In the genomic region with DNA sequence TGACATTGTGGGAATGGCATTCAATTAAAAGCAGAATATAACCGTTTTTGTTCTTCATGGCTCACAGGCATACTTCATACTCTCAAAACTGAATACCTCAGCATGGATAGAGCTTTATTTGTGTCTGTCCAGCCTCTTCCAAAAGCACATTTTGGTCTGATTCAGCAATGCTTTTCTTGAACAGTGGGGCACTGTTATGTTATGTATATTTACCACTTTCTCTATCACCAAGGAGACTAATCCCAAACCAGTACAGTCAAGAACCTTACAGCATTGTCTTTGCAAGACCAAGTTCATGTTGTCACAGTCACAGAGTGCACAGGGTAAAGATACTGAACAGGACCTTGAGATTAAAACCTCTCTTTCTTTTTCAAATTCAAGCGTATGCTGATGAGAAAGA, we compare ENCODE assay signal across 18 cellular contexts.
A peak's percentile ranks its signal among the peaks of the same experiment; 100 is the strongest.
DNase-seq lines count a peak whose midpoint lies in the region; ATAC-seq and TF ChIP-seq lines count a peak whose summit lies in the region.
"Had no signal": no experiment of that assay in that cellular context is flagged by ENCODE, and none has a peak within 500 bp of the region (broad histone marks: within the 10 kb centered on the region; RNA-seq: fewer than 3 reads in every experiment).

No MANE protein-coding gene starts in this region.

- peak overlapping the region; percentile 31 for H3K27ac Mint-ChIP-seq in osteocyte (ENCODE audit: unreplicated experiment)
- H3K27ac Mint-ChIP-seq: CD8-positive, alpha-beta T cell had no signal

- ATAC-seq in GM19035 (IDR thresholded peaks at IDR 0.05; ENCODE audit: unreplicated experiment), result no peak
- ATAC-seq: CD8-positive, alpha-beta T cell; HCT116; Panc1 had no signal

- H3K27me3 ChIP-seq in A673 (replicated peaks; ENCODE audit: insufficient read depth, low read depth, low read length, poor library complexity) (no peaks in the 10 kb centered on the region), HAP-1 (ENCODE audit: low read depth) (no peaks in the 10 kb centered on the region)
- H3K27me3 ChIP-seq: BE2C had no signal

- no peak overlapping the region for H3K27ac ChIP-seq in A673 (ENCODE audit: low read depth, low read length, poor library complexity, severe bottlenecking)
- H3K27ac ChIP-seq: GM23248 had no signal

- POLR2A ChIA-PET in A673 (lab: Charles Lee; ENCODE audit: low non-redundant PET), result no interaction called here

- peaks cover 18% of the 10 kb centered on the region for H3K36me3 Mint-ChIP-seq in osteocyte (ENCODE audit: unreplicated experiment)

- CTCF ChIA-PET in A673 (lab: Charles Lee), result no interaction called here

- peaks cover 3% of the 10 kb centered on the region for H3K4me1 Mint-ChIP-seq in osteocyte (ENCODE audit: unreplicated experiment)

- in situ Hi-C loops in HAP-1 (cut with MboI; ENCODE audit: low sequenced_read_pairs), result no loop called here

- H3K9me3 ChIP-seq in A673 (ENCODE audit: low read depth, low read length, poor library complexity, severe bottlenecking), result no peaks in the 10 kb centered on the region
- no peaks in the 10 kb centered on the region for H3K9me3 ChIP-seq in HAP-1
- H3K9me3 ChIP-seq: BE2C, SK-N-SH had no signal

- H3K9me3 Mint-ChIP-seq in osteocyte (ENCODE audit: unreplicated experiment), result no peaks in the 10 kb centered on the region
- H3K9me3 Mint-ChIP-seq: CD8-positive, alpha-beta T cell had no signal

- H3K4me1 ChIP-seq in A673 (ENCODE audit: insufficient read depth, low read length, poor library complexity, severe bottlenecking), result no peaks in the 10 kb centered on the region
- no peaks in the 10 kb centered on the region for H3K4me1 ChIP-seq in HAP-1
- H3K4me1 ChIP-seq: BE2C had no signal

- no peak for TF ChIP-seq CTCF in A673 (conservative IDR thresholded peaks at IDR 0.05; ENCODE audit: low read depth, low read length)
- TF ChIP-seq CTCF in fibroblast of pulmonary artery (IDR thresholded peaks at IDR 0.05; ENCODE audit: low read length, missing control alignments), result no peak
- TF ChIP-seq CTCF in osteocyte (IDR thresholded peaks at IDR 0.05), result no peak

- no peaks in the 10 kb centered on the region for H3K27me3 Mint-ChIP-seq in osteocyte (ENCODE audit: unreplicated experiment)

- BruUV-seq in A673 (replicated peaks; lab: Mats Ljungman, UMichigan), result no TSS peak

- no peak overlapping the region for H3K4me3 Mint-ChIP-seq in osteocyte (ENCODE audit: unreplicated experiment)
- H3K4me3 Mint-ChIP-seq: CD8-positive, alpha-beta T cell had no signal

- H3K36me3 ChIP-seq in A673 (ENCODE audit: insufficient read depth, low read length, poor library complexity, severe bottlenecking) (no peaks in the 10 kb centered on the region), HAP-1 (replicated peaks) (no peaks in the 10 kb centered on the region)
- H3K36me3 ChIP-seq: BE2C had no signal

- intact Hi-C loops in A673 (cut with micrococcal nuclease; ENCODE audit: unreplicated experiment), result no loop called here

- no peak overlapping the region for H3K4me3 ChIP-seq in A673 (ENCODE audit: low read depth, low read length, poor library complexity, severe bottlenecking)
- no peak overlapping the region for H3K4me3 ChIP-seq in HAP-1
- no peak overlapping the region for H3K4me3 ChIP-seq in fibroblast of pulmonary artery (replicated peaks; ENCODE audit: low read depth, low read length)
- H3K4me3 ChIP-seq: GM23248 had no signal

- DNase-seq in A673 (ENCODE audit: low spot score) (peak; percentile 4), HAP-1 (ENCODE audit: low spot score in 2 of 2) (peak; percentile 10 to 43), fibroblast of pulmonary artery (ENCODE audit: low read depth) (peak; percentile 8), osteocyte (ENCODE audit: extremely low spot score, unreplicated experiment) (no peak), 8988T (no peak), GM03348 (ENCODE audit: low spot score) (no peak)
- DNase-seq: BE2C; CD8-positive, alpha-beta T cell; GDM1; GM23248; IMR-90; NCI-H1417; NCI-H1930; NCI-H510A treated with DMSO at 0.1 percent for 48 hours; SK-N-SH had no signal

Comparison
In these comparisons a context has a peak if more than half of its experiments do, and no peak if none do; other contexts are left out.
1. DNase-seq: peak in A673 (single experiment), HAP-1 (2 of 2) and fibroblast of pulmonary artery (single experiment); none in osteocyte (single experiment), 8988T (single experiment) and GM03348 (single experiment).